In the genomic region with DNA sequence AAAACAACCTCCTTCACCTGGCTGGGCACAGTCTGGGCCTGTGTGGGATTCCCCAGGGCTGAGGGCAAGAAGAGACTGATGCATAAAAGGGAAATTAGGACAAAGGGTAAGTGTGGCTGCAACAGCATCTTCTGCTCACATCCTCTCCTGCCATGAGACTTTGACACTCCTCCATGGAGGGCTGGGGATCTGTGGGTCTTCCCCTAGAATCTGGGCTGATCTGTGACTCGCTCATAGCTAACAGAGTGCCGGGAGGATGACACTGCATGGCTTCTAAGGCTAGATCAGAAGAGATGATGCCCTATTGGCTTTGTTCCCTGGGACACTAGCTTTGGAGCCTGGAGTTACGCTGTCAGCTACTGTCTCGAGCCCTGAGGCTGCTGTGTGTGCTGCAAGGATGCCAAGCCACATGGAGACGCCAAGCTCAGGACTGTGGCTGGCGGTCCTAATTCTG, we compare ENCODE assay signal across 21 cellular contexts. TPM values are rescaled to one million over a fixed set of nuclear protein-coding genes. Genes with fewer than 3 reads are reported as not detected.
A peak's percentile ranks its signal among the peaks of the same experiment; 100 is the strongest.
DNase-seq lines count a peak whose midpoint lies in the region; ATAC-seq and TF ChIP-seq lines count a peak whose summit lies in the region.
"Had no signal": no experiment of that assay in that cellular context is flagged by ENCODE, and none has a peak within 500 bp of the region (broad histone marks: within the 10 kb centered on the region; RNA-seq: fewer than 3 reads in every experiment).

No MANE protein-coding gene starts in this region.

- TF ChIP-seq CTCF in fibroblast of the aortic adventitia (IDR thresholded peaks at IDR 0.05; ENCODE audit: insufficient read depth, low read length) = no peak

- no peaks in the 10 kb centered on the region for H3K4me1 Mint-ChIP-seq in stimulated activated memory B cell treated with anti-CD40 and anti-IgM and Interleukin-4, amounts not matched to agents 10 μg/mL and 1 μg/mL and 100 μg/mL, for 72 hours
- H3K4me1 Mint-ChIP-seq in T-cell = no peaks in the 10 kb centered on the region

- no peak overlapping the region for H3K4me3 Mint-ChIP-seq in stimulated activated memory B cell treated with anti-CD40 and anti-IgM and Interleukin-4, amounts not matched to agents 10 μg/mL and 1 μg/mL and 100 μg/mL, for 72 hours
- no peak overlapping the region for H3K4me3 Mint-ChIP-seq in T-cell
- H3K4me3 Mint-ChIP-seq: T-helper 2 cell treated with Interferon-gamma antibody and Interleukin-4, amounts not matched to agents 5 μg/mL and 100 μg/mL, for 36 hours had no signal

- H3K4me3 ChIP-seq in fibroblast of the aortic adventitia (ENCODE audit: low read depth, low read length) = no peak overlapping the region
- H3K4me3 ChIP-seq: body of pancreas, testis had no signal

- no peak overlapping the region for H3K27ac Mint-ChIP-seq in stimulated activated memory B cell treated with anti-CD40 and anti-IgM and Interleukin-4, amounts not matched to agents 10 μg/mL and 1 μg/mL and 100 μg/mL, for 72 hours
- no peak overlapping the region for H3K27ac Mint-ChIP-seq in T-cell
- H3K27ac Mint-ChIP-seq: T-helper 2 cell treated with Interferon-gamma antibody and Interleukin-4, amounts not matched to agents 5 μg/mL and 100 μg/mL, for 36 hours had no signal

- H3K27me3 Mint-ChIP-seq in stimulated activated memory B cell treated with anti-CD40 and anti-IgM and Interleukin-4, amounts not matched to agents 10 μg/mL and 1 μg/mL and 100 μg/mL, for 72 hours = peaks cover 15% of the 10 kb centered on the region
- H3K27me3 Mint-ChIP-seq in T-cell = peaks cover 0 to 4% of the 10 kb centered on the region in 2 donors

- CTCF ChIA-PET in T-cell (lab: Charles Lee) = no interaction called here

- peak; percentile 35 for ATAC-seq in stimulated activated memory B cell treated with anti-CD40 and anti-IgM and Interleukin-4, amounts not matched to agents 10 μg/mL and 1 μg/mL and 100 μg/mL, for 72 hours
- ATAC-seq in GM21619 (IDR thresholded peaks at IDR 0.05; ENCODE audit: unreplicated experiment) (no peak), T-cell (replicated peaks in 1 of 4) (no peak)
- ATAC-seq: body of pancreas had no signal

- H3K36me3 Mint-ChIP-seq in stimulated activated memory B cell treated with anti-CD40 and anti-IgM and Interleukin-4, amounts not matched to agents 10 μg/mL and 1 μg/mL and 100 μg/mL, for 72 hours = no peaks in the 10 kb centered on the region
- no peaks in the 10 kb centered on the region for H3K36me3 Mint-ChIP-seq in T-cell

- DNase-seq in GM03348 (ENCODE audit: low spot score) (peak; percentile 37), M059J (ENCODE audit: low read depth) (peak; percentile 80), fibroblast of the aortic adventitia (ENCODE audit: low read depth) (peak; percentile 4), H4 (ENCODE audit: low spot score) (no peak), T-cell (no peak)
- DNase-seq: activated CD4-positive, alpha-beta T cell treated with anti-CD3 and anti-CD28 coated beads for 4 hours; activated naive CD4-positive, alpha-beta T cell treated with Interleukin-2 at 50 U/mL for 16 hours; body of pancreas; cortex of kidney; DMS153; hippocampal formation; Kasumi-1; left cardiac atrium; NCI-H446 treated with DMSO at 0.1 percent for 48 hours; occipital lobe; SHP77 treated with DMSO at 0.1 percent for 48 hours; stimulated activated CD4-positive, alpha-beta T cell treated with anti-CD3 and anti-CD28 coated beads, Interleukin-4, amount 100 ng/mL, for 1 hour had no signal

- POLR2A ChIA-PET in T-cell (lab: Charles Lee) = no interaction called here

- peaks cover 9% of the 10 kb centered on the region for H3K9me3 Mint-ChIP-seq in stimulated activated memory B cell treated with anti-CD40 and anti-IgM and Interleukin-4, amounts not matched to agents 10 μg/mL and 1 μg/mL and 100 μg/mL, for 72 hours
- peaks cover 0 to 13% (median 0%) of the 10 kb centered on the region in 3 donors for H3K9me3 Mint-ChIP-seq in T-cell
- H3K9me3 Mint-ChIP-seq: T-helper 2 cell treated with Interferon-gamma antibody and Interleukin-4, amounts not matched to agents 5 μg/mL and 100 μg/mL, for 36 hours had no signal

RNA-seq across cellular contexts. Expression of gene MOCOS, which starts 24.3 kb away (rescaled TPM):
- total RNA-seq in M059J (2014; rRNA removed; shearing (Covaris generic)) = 3.2 and 10.2 TPM in 2 replicates
- total RNA-seq in fibroblast of the aortic adventitia (ENCODE audit: low replicate concordance) (3.5 and 13.1 TPM in 2 replicates), T-cell (under 1 TPM; 0.05 to 0.47 (median 0.16) TPM)
- total RNA-seq in H4 (2014; rRNA removed; shearing (Covaris generic)) = 18.7 and 19.0 TPM in 2 replicates

Comparison
In these comparisons a context has a peak if more than half of its experiments do, and no peak if none do; other contexts are left out.
1. DNase-seq: peak in GM03348 (single experiment), M059J (single experiment) and fibroblast of the aortic adventitia (single experiment); none in H4 (single experiment) and T-cell (0 of 34).